Comparison of ENCODE assay signal across 1 cellular context in genomic region chr20:3077618-3078134, GRCh38.
TF ChIP-seq lines count a peak whose summit lies in the region.

No MANE protein-coding gene starts in this region.

TF ChIP-seq in A549, 52 proteins besides CTCF, POLR2A, EP300 and RAD21:
- no peak for TF ChIP-seq MAX (IDR thresholded peaks at IDR 0.05)
- TF ChIP-seq CEBPB (IDR thresholded peaks at IDR 0.05) = no peak
- TF ChIP-seq HDAC2 (IDR thresholded peaks at IDR 0.05) = no peak
- TF ChIP-seq SREBF2 (IDR thresholded peaks at IDR 0.05) = no peak
- TF ChIP-seq NR3C1 (IDR thresholded peaks at IDR 0.05) = no peak
- no peak for TF ChIP-seq HES2 (IDR thresholded peaks at IDR 0.05)
- TF ChIP-seq PBX3 (IDR thresholded peaks at IDR 0.05) = no peak
